In genomic region chr10:96044686-96045085, GRCh38 we compare ENCODE assay signal across 8 cellular contexts. TPM values are rescaled to one million over a fixed set of nuclear protein-coding genes. Genes with fewer than 3 reads are reported as not detected.
DNase-seq lines count a peak whose midpoint lies in the region; ATAC-seq and TF ChIP-seq lines count a peak whose summit lies in the region.

No MANE protein-coding gene starts in this region.

- peaks cover 25% of the 10 kb centered on the region for H3K4me1 ChIP-seq in suprapubic skin

- no peaks in the 10 kb centered on the region for H3K27me3 ChIP-seq in suprapubic skin

- H3K9me3 Mint-ChIP-seq in CD14-positive monocyte: no peaks in the 10 kb centered on the region
- H3K9me3 Mint-ChIP-seq in activated naive CD8-positive, alpha-beta T cell treated with anti-CD3 and anti-CD28 coated beads for 36 hours: peaks cover 5% of the 10 kb centered on the region

- DNase-seq in CD14-positive monocyte (ENCODE audit: low spot score): no peak
- DNase-seq in KG1 (lab: John Stamatoyannopoulos, UW): peak; percentile 46
- DNase-seq in activated naive CD8-positive, alpha-beta T cell treated with anti-CD3 and anti-CD28 coated beads for 36 hours: no peak
- DNase-seq in iris pigment epithelial cell (ENCODE audit: low read depth): peak; percentile 83
- DNase-seq in suprapubic skin (ENCODE audit: low spot score in 2 of 2): no peak
- no peak for DNase-seq in OCI-M2 (lab: John Stamatoyannopoulos, UW; ENCODE audit: unreplicated experiment)
- DNase-seq in NCI-H510A treated with DMSO at 0.1 percent for 48 hours (lab: John Stamatoyannopoulos, UW): no peak

- peaks cover 0 to 1% (median 0%) of the 10 kb centered on the region in 3 donors for H3K27me3 Mint-ChIP-seq in CD14-positive monocyte (ENCODE audit: low read depth in 3 of 3)
- no peaks in the 10 kb centered on the region for H3K27me3 Mint-ChIP-seq in activated naive CD8-positive, alpha-beta T cell treated with anti-CD3 and anti-CD28 coated beads for 36 hours

- H3K36me3 ChIP-seq in suprapubic skin: no peaks in the 10 kb centered on the region

- H3K27ac ChIP-seq in suprapubic skin: peak overlapping the region; percentile 92

- no peak for ATAC-seq in HG02852 (IDR thresholded peaks at IDR 0.05; ENCODE audit: unreplicated experiment)

- intact Hi-C loops in CD14-positive monocyte (cut with micrococcal nuclease): loop anchor here in 1 of 2 donors (5.0 to 10.0 kb wide), 2 partner anchors 43 to 350 kb away; partner anchors contain the start of gene TCTN3

- TF ChIP-seq POLR2A in suprapubic skin (IDR thresholded peaks at IDR 0.05): no peak

- peaks cover 27 to 37% of the 10 kb centered on the region in 2 donors for H3K36me3 Mint-ChIP-seq in CD14-positive monocyte
- H3K36me3 Mint-ChIP-seq in activated naive CD8-positive, alpha-beta T cell treated with anti-CD3 and anti-CD28 coated beads for 36 hours: peaks cover 28% of the 10 kb centered on the region

- TF ChIP-seq CTCF in CD14-positive monocyte (IDR thresholded peaks at IDR 0.05) (no peak), suprapubic skin (IDR thresholded peaks at IDR 0.05) (no peak)

- no peak for TF ChIP-seq EP300 in suprapubic skin (IDR thresholded peaks at IDR 0.05)

- H3K4me1 Mint-ChIP-seq in CD14-positive monocyte: peaks cover 52% of the 10 kb centered on the region
- peaks cover 49% of the 10 kb centered on the region for H3K4me1 Mint-ChIP-seq in activated naive CD8-positive, alpha-beta T cell treated with anti-CD3 and anti-CD28 coated beads for 36 hours

- H3K4me3 Mint-ChIP-seq in CD14-positive monocyte: peak overlapping the region; percentile 95
- H3K4me3 Mint-ChIP-seq in activated naive CD8-positive, alpha-beta T cell treated with anti-CD3 and anti-CD28 coated beads for 36 hours: peak overlapping the region; percentile 94

- H3K27ac Mint-ChIP-seq in CD14-positive monocyte: peak overlapping the region; percentile 91 to 97 (median 96)
- no peak overlapping the region for H3K27ac Mint-ChIP-seq in activated naive CD8-positive, alpha-beta T cell treated with anti-CD3 and anti-CD28 coated beads for 36 hours

- H3K9me3 ChIP-seq in suprapubic skin: no peaks in the 10 kb centered on the region

- peak overlapping the region; percentile 89 for H3K4me3 ChIP-seq in suprapubic skin

- 51% methylated on average over 9 of the region's 9 CpGs for WGBS in suprapubic skin

RNA-seq across cellular contexts. Expression of gene CCNJ, which starts 1.3 kb away (rescaled TPM):
- 1 to 10 TPM; 1.3 to 2.5 TPM for polyA plus RNA-seq in CD14-positive monocyte
- total RNA-seq in activated naive CD8-positive, alpha-beta T cell treated with anti-CD3 and anti-CD28 coated beads for 36 hours: 1 to 10 TPM; 6.8 to 7.8 TPM
- 1 to 10 TPM; 2.7 to 4.3 (median 3.6) TPM for total RNA-seq in suprapubic skin

Comparison
In these comparisons a context has a peak if more than half of its experiments do, and no peak if none do; other contexts are left out.
1. DNase-seq: peak in KG1 (single experiment) and iris pigment epithelial cell (single experiment); none in CD14-positive monocyte (single experiment), activated naive CD8-positive, alpha-beta T cell treated with anti-CD3 and anti-CD28 coated beads for 36 hours (single experiment), suprapubic skin (0 of 2), OCI-M2 (single experiment) and NCI-H510A treated with DMSO at 0.1 percent for 48 hours (single experiment).